Comparison of ENCODE assay signal across 16 cellular contexts in genomic region chr6:151629791-151630190, GRCh38.
DNase-seq lines count a peak whose midpoint lies in the region; ATAC-seq and TF ChIP-seq lines count a peak whose summit lies in the region.
"Had no signal": no experiment of that assay in that cellular context is flagged by ENCODE, and none has a peak within 500 bp of the region (broad histone marks: within the 10 kb centered on the region; RNA-seq: fewer than 3 reads in every experiment).

No MANE protein-coding gene starts in this region.

- no peaks in the 10 kb centered on the region for H3K27me3 ChIP-seq in HCT116 (ENCODE audit: insufficient read depth, low read length)
- no peaks in the 10 kb centered on the region for H3K27me3 ChIP-seq in esophagus squamous epithelium
- no peaks in the 10 kb centered on the region for H3K27me3 ChIP-seq in stomach
- no peaks in the 10 kb centered on the region for H3K27me3 ChIP-seq in transverse colon
- H3K27me3 ChIP-seq in prostate gland (replicated peaks; ENCODE audit: insufficient read depth) = no peaks in the 10 kb centered on the region
- H3K27me3 ChIP-seq: Peyer's patch had no signal

- H3K36me3 Mint-ChIP-seq in MCF 10A (ENCODE audit: insufficient read depth, unreplicated experiment) = no peaks in the 10 kb centered on the region

- H3K9me3 Mint-ChIP-seq in MCF 10A (ENCODE audit: unreplicated experiment) = no peaks in the 10 kb centered on the region

- BruUV-seq in HCT116 (replicated peaks; lab: Mats Ljungman, UMichigan) (no TSS peak), MCF 10A (replicated peaks; lab: Mats Ljungman, UMichigan) (no TSS peak)

- POLR2A ChIA-PET in HCT116 (lab: Charles Lee) (no interaction called here), MCF 10A (lab: Yijun Ruan, JAX) (interaction anchor here (0.9 to 1.1 kb wide), 3 partner anchors 23 to 61 kb away, joined by 3 to 5 read pairs (median 4); no protein-coding TSS in a partner anchor)

- H3K4me3 ChIP-seq in HCT116 (replicated peaks in 1 of 2; ENCODE audit: low read depth in 1 of 2, low read length in 2 of 2) (no peak overlapping the region), esophagus squamous epithelium (no peak overlapping the region), stomach (no peak overlapping the region), transverse colon (no peak overlapping the region), prostate gland (no peak overlapping the region)
- H3K4me3 ChIP-seq: Peyer's patch, SK-N-MC had no signal

- ATAC-seq in HCT116 (no peak), HG03196 (IDR thresholded peaks at IDR 0.05; ENCODE audit: unreplicated experiment) (no peak)

- peaks cover 25% of the 10 kb centered on the region for H3K4me1 Mint-ChIP-seq in MCF 10A (ENCODE audit: insufficient read depth, unreplicated experiment)

- in situ Hi-C loops in transverse colon (cut with MboI; ENCODE audit: low pct_ligation_motif_present in 1 of 4, low pct_unique_long_range_greater_than_20kb in 1 of 4, low sequenced_read_pairs in 3 of 4) = no loop called here

- peaks cover 12 to 30% of the 10 kb centered on the region in 2 experiments for H3K4me1 ChIP-seq in HCT116 (ENCODE audit: control insufficient read depth in 1 of 2, insufficient read depth in 2 of 2, low read length in 2 of 2)
- peaks cover 0 to 29% (median 0%) of the 10 kb centered on the region in 3 donors for H3K4me1 ChIP-seq in esophagus squamous epithelium
- peaks cover 10 to 40% (median 26%) of the 10 kb centered on the region in 4 donors for H3K4me1 ChIP-seq in stomach
- H3K4me1 ChIP-seq in transverse colon = no peaks in the 10 kb centered on the region
- H3K4me1 ChIP-seq in prostate gland (replicated peaks) = no peaks in the 10 kb centered on the region
- H3K4me1 ChIP-seq: Peyer's patch had no signal

- no peaks in the 10 kb centered on the region for H3K9me3 ChIP-seq in HCT116 (ENCODE audit: control insufficient read depth in 1 of 2, insufficient read depth in 1 of 2, low read depth in 1 of 2, low read length in 2 of 2)
- no peaks in the 10 kb centered on the region for H3K9me3 ChIP-seq in esophagus squamous epithelium
- H3K9me3 ChIP-seq in stomach = no peaks in the 10 kb centered on the region
- H3K9me3 ChIP-seq in transverse colon = no peaks in the 10 kb centered on the region
- H3K9me3 ChIP-seq in prostate gland = no peaks in the 10 kb centered on the region
- H3K9me3 ChIP-seq: Peyer's patch had no signal

- H3K9ac ChIP-seq in HCT116 (ENCODE audit: low read length) = no peak overlapping the region

- peak overlapping the region; percentile 69 for H3K27ac Mint-ChIP-seq in MCF 10A (ENCODE audit: low read depth, unreplicated experiment)

- DNase-seq in HCT116 (ENCODE audit: low read depth, low spot score) (no peak), MCF 10A (ENCODE audit: unreplicated experiment) (peak; percentile 44), esophagus squamous epithelium (lab: John Stamatoyannopoulos, UW) (no peak), stomach (peak; percentile 69), transverse colon (no peak), prostate gland (ENCODE audit: low spot score) (no peak)
- DNase-seq: KBM-7, NCI-H1436, NCI-H2081, NCI-H226, NCI-H524 treated with DMSO at 0.1 percent for 48 hours, Peyer's patch, Right ventricle myocardium superior had no signal

- no peaks in the 10 kb centered on the region for H3K27me3 Mint-ChIP-seq in MCF 10A (ENCODE audit: insufficient read depth, unreplicated experiment)

- H3K4me3 Mint-ChIP-seq in MCF 10A (ENCODE audit: unreplicated experiment) = no peak overlapping the region

- H3K36me3 ChIP-seq in HCT116 (ENCODE audit: control insufficient read depth in 1 of 2, insufficient read depth in 2 of 2, low read length in 2 of 2) (no peaks in the 10 kb centered on the region), esophagus squamous epithelium (no peaks in the 10 kb centered on the region), stomach (no peaks in the 10 kb centered on the region), transverse colon (no peaks in the 10 kb centered on the region), prostate gland (no peaks in the 10 kb centered on the region)
- H3K36me3 ChIP-seq: Peyer's patch had no signal

- TF ChIP-seq RAD21 in HCT116 (IDR thresholded peaks at IDR 0.05; ENCODE audit: low read depth) = no peak

- intact Hi-C loops in HCT116 (cut with micrococcal nuclease) (no loop called here), MCF 10A (cut with micrococcal nuclease) (no loop called here), esophagus squamous epithelium (cut with DNase I) (no loop called here), stomach (cut with DNase I; ENCODE audit: low total_unique reads) (no loop called here), transverse colon (cut with DNase I; ENCODE audit: low total_unique reads) (no loop called here), prostate gland (cut with DNase I) (no loop called here)

- TF ChIP-seq POLR2A in HCT116 (IDR thresholded peaks at IDR 0.05; ENCODE audit: borderline replicate concordance, extremely low read depth, insufficient read depth, insufficient read length) (no peak), esophagus squamous epithelium (IDR thresholded peaks at IDR 0.05) (no peak), stomach (IDR thresholded peaks at IDR 0.05) (no peak), transverse colon (IDR thresholded peaks at IDR 0.05) (no peak), prostate gland (IDR thresholded peaks at IDR 0.05) (no peak)

- TF ChIP-seq EP300 in stomach (IDR thresholded peaks at IDR 0.05) = no peak
- no peak for TF ChIP-seq EP300 in transverse colon (IDR thresholded peaks at IDR 0.05; ENCODE audit: low read depth)

- no peaks in the 10 kb centered on the region for H3K79me2 ChIP-seq in HCT116 (ENCODE audit: insufficient read depth, low read length)

- no peak overlapping the region for H2AFZ ChIP-seq in HCT116 (ENCODE audit: low read depth, low read length, poor library complexity, severe bottlenecking)

- no peaks in the 10 kb centered on the region for H3K9me2 ChIP-seq in HCT116 (ENCODE audit: insufficient read depth)

- TF ChIP-seq CTCF in HCT116 (IDR thresholded peaks at IDR 0.05 in 2 of 3, conservative IDR thresholded peaks at IDR 0.05 in 1 of 3; ENCODE audit: borderline replicate concordance in 1 of 3, insufficient read depth in 1 of 3, low read depth in 2 of 3, low read length in 2 of 3) (no peak), MCF 10A (IDR thresholded peaks at IDR 0.05; ENCODE audit: unreplicated experiment) (no peak), esophagus squamous epithelium (IDR thresholded peaks at IDR 0.05) (no peak), stomach (IDR thresholded peaks at IDR 0.05) (no peak), transverse colon (IDR thresholded peaks at IDR 0.05) (no peak), prostate gland (IDR thresholded peaks at IDR 0.05) (no peak)

- RAD21 ChIA-PET in HCT116 (lab: Charles Lee; ENCODE audit: low non-redundant PET in 1 of 2, low total read pairs in 2 of 2, uncharacterized antibody in 2 of 2, unreplicated experiment in 2 of 2) = no interaction called here

- H4K20me1 ChIP-seq in HCT116 (ENCODE audit: insufficient read depth) = no peaks in the 10 kb centered on the region

- H3K27ac ChIP-seq in HCT116 (ENCODE audit: low read depth, low read length) (no peak overlapping the region), esophagus squamous epithelium (peak overlapping the region in 3 of 4 donors; percentile 22 to 47 (median 32)), stomach (peak overlapping the region; percentile 22 to 90 (median 70)), transverse colon (no peak overlapping the region), prostate gland (no peak overlapping the region)
- H3K27ac ChIP-seq: C4-2B, Peyer's patch, SK-N-MC had no signal

- 39 to 60% methylated on average over 3 to 4 of the region's 4 CpGs for WGBS in esophagus squamous epithelium, 2 donors
- WGBS in stomach, 5 donors = 21 to 45% (median 33%) methylated on average over 4 of the region's 4 CpGs
- 60 to 63% methylated on average over 1 to 4 of the region's 4 CpGs for WGBS in transverse colon (ENCODE audit: low coverage in 1 of 2), 2 donors
- WGBS in prostate gland = 82% methylated on average over 4 of the region's 4 CpGs

- H3K4me2 ChIP-seq in HCT116 (ENCODE audit: low read length) = no peak overlapping the region

- CTCF ChIA-PET in HCT116 (lab: Charles Lee) = interaction anchor here (1.2 kb wide), 1 partner anchor 135 kb away, joined by 3 read pairs; no protein-coding TSS in a partner anchor
- CTCF ChIA-PET in MCF 10A (lab: Yijun Ruan, JAX) = interaction anchor here (0.8 kb wide), 2 partner anchors 33 to 964 kb away, joined by 3 to 4 read pairs; no protein-coding TSS in a partner anchor

TF ChIP-seq in HCT116, 20 proteins besides CTCF, POLR2A, EP300 and RAD21:
- no peak for TF ChIP-seq FOSL1 (IDR thresholded peaks at IDR 0.05; ENCODE audit: low read depth)
- 0 out of 2 replicates have a peak, but pooled peaks have one; percentile 5 for TF ChIP-seq ELF1 (IDR thresholded peaks at IDR 0.05; ENCODE audit: borderline replicate concordance, low read depth)

Comparison
In these comparisons a context has a peak if more than half of its experiments do, and no peak if none do; other contexts are left out.
1. DNase-seq: peak in MCF 10A (single experiment) and stomach (single experiment); none in HCT116 (single experiment), esophagus squamous epithelium (single experiment), transverse colon (single experiment) and prostate gland (single experiment).
2. H3K27ac ChIP-seq: peak in esophagus squamous epithelium (3 of 4) and stomach (5 of 5); none in HCT116 (single experiment), transverse colon (0 of 4) and prostate gland (0 of 2).